In the genomic region with DNA sequence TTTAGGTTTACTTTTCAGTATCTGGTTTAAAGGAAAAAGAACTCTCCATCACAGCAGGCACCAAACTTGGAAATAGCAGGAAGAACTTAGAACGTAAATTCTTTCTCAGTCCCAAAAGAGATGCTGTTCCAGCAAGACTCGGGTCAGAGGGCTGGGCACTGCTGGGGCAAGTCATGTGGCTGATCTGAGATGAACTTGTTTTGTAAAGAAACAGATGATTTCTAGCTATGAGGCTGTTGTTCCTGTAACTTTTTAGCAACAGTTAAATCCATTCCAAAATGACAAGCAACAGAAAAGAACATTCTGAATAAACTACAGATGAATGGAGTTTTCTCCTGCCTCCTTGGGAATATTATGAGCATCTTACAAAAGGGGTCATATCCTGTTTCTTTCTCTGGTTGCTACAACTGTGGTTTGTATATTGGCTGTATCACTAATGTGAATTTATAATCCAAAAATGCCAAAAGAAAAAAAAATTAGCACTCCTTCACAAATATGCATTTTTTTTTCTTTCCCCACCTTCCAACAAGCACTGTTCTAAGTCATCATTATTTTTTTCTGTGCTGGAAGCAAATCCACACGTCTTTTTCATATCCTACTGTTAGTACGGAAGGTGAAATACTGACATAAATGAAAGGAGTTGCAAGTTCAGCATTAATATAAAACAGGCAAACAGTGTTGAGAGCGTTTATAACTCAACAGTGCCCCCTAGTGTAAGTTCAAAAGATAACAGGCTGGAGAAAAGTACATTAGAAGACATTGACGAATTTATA, we compare ENCODE assay signal across 8 cellular contexts. TPM values are rescaled to one million over a fixed set of nuclear protein-coding genes. Genes with fewer than 3 reads are reported as not detected.
A peak's percentile ranks its signal among the peaks of the same experiment; 100 is the strongest.
DNase-seq lines count a peak whose midpoint lies in the region; ATAC-seq and TF ChIP-seq lines count a peak whose summit lies in the region.

No MANE protein-coding gene starts in this region.

- TF ChIP-seq CTCF in 22Rv1 (IDR thresholded peaks at IDR 0.05) (peak; percentile 81), nephron progenitor cell (IDR thresholded peaks at IDR 0.05) (peak; percentile 81)

- H3K9me3 Mint-ChIP-seq in nephron progenitor cell: no peaks in the 10 kb centered on the region

- H3K27ac ChIP-seq in 22Rv1: no peak overlapping the region

- H3K27ac Mint-ChIP-seq in nephron progenitor cell: no peak overlapping the region

- in situ Hi-C loops in SK-MEL-5 (cut with HindIII; ENCODE audit: low pct_unique_long_range_greater_than_20kb, low sequenced_read_pairs): no loop called here

- no peaks in the 10 kb centered on the region for H3K36me3 Mint-ChIP-seq in nephron progenitor cell (ENCODE audit: low read depth)

- peaks cover 15% of the 10 kb centered on the region for H3K4me1 Mint-ChIP-seq in nephron progenitor cell

- ATAC-seq in HG02571 (IDR thresholded peaks at IDR 0.05; ENCODE audit: unreplicated experiment): no peak

- peak; percentile 53 for DNase-seq in GM04504 (ENCODE audit: low read depth)
- DNase-seq in M059J (ENCODE audit: low read depth): peak; percentile 69
- peak; percentile 69 for DNase-seq in SK-MEL-5 (ENCODE audit: low read depth, low spot score)
- DNase-seq in fibroblast of gingiva (ENCODE audit: low read depth): peak; percentile 92
- peak; percentile 11 for DNase-seq in nephron progenitor cell
- DNase-seq in stimulated activated CD4-positive, alpha-beta T cell treated with anti-CD3 and anti-CD28 coated beads, Interleukin-1b, Interleukin-23, amount 100 ng/mL, for 48 hours: no peak

- H3K27me3 Mint-ChIP-seq in nephron progenitor cell (ENCODE audit: low read depth, poor library complexity): peaks cover 2% of the 10 kb centered on the region

- peak overlapping the region; percentile 33 for H3K4me3 Mint-ChIP-seq in nephron progenitor cell

RNA-seq across cellular contexts. Expression of a gene that starts 31.0 kb away (rescaled TPM):
- not detected in 2 replicates for total RNA-seq in M059J (2014; rRNA removed; shearing (Covaris generic))
- total RNA-seq in SK-MEL-5 (2014; rRNA removed; shearing (Covaris generic)): not detected in 2 replicates
- polyA plus RNA-seq in SK-MEL-5 (2015; cell fraction: cytosol; rRNA removed): not detected in 2 replicates
- polyA plus RNA-seq in SK-MEL-5 (2015; cell fraction: nucleus; rRNA removed): not detected in 2 replicates
